20 cellular contexts compared by ENCODE assay signal in genomic region chr17:37135581-37135980, GRCh38.
"Had no signal": no experiment of that assay in that cellular context is flagged by ENCODE, and none has a peak within 500 bp of the region (broad histone marks: within the 10 kb centered on the region; RNA-seq: fewer than 3 reads in every experiment).

No MANE protein-coding gene starts in this region.

- H3K4me3 Mint-ChIP-seq: activated CD4-positive, alpha-beta T cell treated with anti-CD3 and anti-CD28 coated beads for 36 hours; activated CD8-positive, alpha-beta T cell treated with anti-CD3 and anti-CD28 coated beads for 36 hours; activated T-cell treated with anti-CD3 and anti-CD28 coated beads, Interleukin-2, amount 50 U/mL, for 72 hours; T-cell had no signal

- H3K27me3 Mint-ChIP-seq: activated CD4-positive, alpha-beta T cell treated with anti-CD3 and anti-CD28 coated beads for 36 hours; activated CD8-positive, alpha-beta T cell treated with anti-CD3 and anti-CD28 coated beads for 36 hours; T-cell had no signal

- H3K27ac ChIP-seq: colonic mucosa had no signal

- H3K9me3 ChIP-seq: colonic mucosa had no signal

- H3K27ac Mint-ChIP-seq: activated CD4-positive, alpha-beta T cell treated with anti-CD3 and anti-CD28 coated beads for 36 hours; activated CD8-positive, alpha-beta T cell treated with anti-CD3 and anti-CD28 coated beads for 36 hours; activated naive CD4-positive, alpha-beta T cell treated with anti-CD3 and anti-CD28 coated beads, Interleukin-2, amount 50 U/mL, for 72 hours; activated T-cell treated with anti-CD3 and anti-CD28 coated beads, Interleukin-2, amount 50 U/mL, for 72 hours; T-cell had no signal

- H3K9me3 Mint-ChIP-seq: activated CD8-positive, alpha-beta T cell treated with anti-CD3 and anti-CD28 coated beads for 36 hours; activated naive CD4-positive, alpha-beta T cell treated with anti-CD3 and anti-CD28 coated beads, Interleukin-2, amount 50 U/mL, for 72 hours; activated T-cell treated with anti-CD3 and anti-CD28 coated beads, Interleukin-2, amount 50 U/mL, for 72 hours; T-cell had no signal

- H3K4me3 ChIP-seq: colonic mucosa had no signal

- H3K4me1 Mint-ChIP-seq: activated CD4-positive, alpha-beta T cell treated with anti-CD3 and anti-CD28 coated beads for 36 hours had no signal

- H3K36me3 ChIP-seq: colonic mucosa had no signal

- H3K36me3 Mint-ChIP-seq: activated naive CD4-positive, alpha-beta T cell treated with anti-CD3 and anti-CD28 coated beads, Interleukin-2, amount 50 U/mL, for 72 hours had no signal

- H3K4me1 ChIP-seq: colonic mucosa had no signal

- H3K27me3 ChIP-seq: colonic mucosa had no signal

- ATAC-seq: activated CD4-positive, alpha-beta T cell treated with anti-CD3 and anti-CD28 coated beads for 36 hours; activated CD8-positive, alpha-beta T cell treated with anti-CD3 and anti-CD28 coated beads for 36 hours; activated naive CD4-positive, alpha-beta T cell treated with anti-CD3 and anti-CD28 coated beads, Interleukin-2, amount 50 U/mL, for 72 hours; activated T-cell treated with anti-CD3 and anti-CD28 coated beads, Interleukin-2, amount 50 U/mL, for 72 hours; PC-3; T-cell had no signal

- DNase-seq: activated CD4-positive, alpha-beta T cell treated with anti-CD3 and anti-CD28 coated beads for 36 hours; activated CD4-positive, alpha-beta T cell treated with anti-CD3 and anti-CD28 coated beads, Interleukin-2, amount 50 U/mL, for 1 hour; activated CD8-positive, alpha-beta memory T cell treated with anti-CD3 and anti-CD28 coated beads, Interleukin-2, amount 50 U/mL, for 4 hours; activated CD8-positive, alpha-beta T cell treated with anti-CD3 and anti-CD28 coated beads for 36 hours; activated T-cell treated with anti-CD3 and anti-CD28 coated beads, Interleukin-2, amount 50 U/mL, for 72 hours; caudate nucleus; colonic mucosa; Kasumi-1; NCI-H1105 treated with DMSO at 0.1 percent for 48 hours; NCI-H1436 treated with DMSO at 0.1 percent for 48 hours; NCI-H187; NCI-H2081; NCI-H446; NCI-H524; PC-3; SHP77 treated with DMSO at 0.1 percent for 48 hours; T-cell; T-helper 2 cell; T1000 had no signal
